21 cellular contexts compared by ENCODE assay signal in genomic region chr12:111789779-111790178, GRCh38. TPM values are rescaled to one million over a fixed set of nuclear protein-coding genes. Genes with fewer than 3 reads are reported as not detected.
DNase-seq lines count a peak whose midpoint lies in the region; ATAC-seq, FAIRE-seq and TF ChIP-seq lines count a peak whose summit lies in the region.
"Had no signal": no experiment of that assay in that cellular context is flagged by ENCODE, and none has a peak within 500 bp of the region (broad histone marks: within the 10 kb centered on the region; RNA-seq: fewer than 3 reads in every experiment).

No MANE protein-coding gene starts in this region.

- no TSS peak for BruUV-seq in HepG2 (replicated peaks; lab: Mats Ljungman, UMichigan)

- TF ChIP-seq POLR2A in HepG2 (IDR thresholded peaks at IDR 0.05; ENCODE audit: insufficient read depth in 1 of 2, low read depth in 2 of 2, low read length in 2 of 2) (no peak), right lobe of liver (IDR thresholded peaks at IDR 0.05) (no peak), adrenal gland (IDR thresholded peaks at IDR 0.05) (no peak)

- H3K9ac ChIP-seq in HepG2 (ENCODE audit: insufficient read depth, low read depth, low read length): no peak overlapping the region

- WGBS in HepG2 (ENCODE audit: low lambda C conversion rate): 100% methylated on average over 11 of the region's 11 CpGs
- 61% methylated on average over 4 of the region's 11 CpGs for WGBS in right lobe of liver (ENCODE audit: insufficient coverage, low coverage, low lambda C conversion rate, missing lambda C conversion rate)
- WGBS in adrenal gland, 4 donors: 83 to 93% (median 87%) methylated on average over 10 to 11 of the region's 11 CpGs
- WGBS in small intestine, 3 donors: 68 to 82% (median 72%) methylated on average over 11 of the region's 11 CpGs

- H3K4me3 ChIP-seq in HepG2 (replicated peaks in 1 of 3; ENCODE audit: insufficient read depth in 1 of 3, low read depth in 2 of 3, low read length in 3 of 3) (no peak overlapping the region), right lobe of liver (no peak overlapping the region), adrenal gland (no peak overlapping the region), small intestine (ENCODE audit: low read depth in 1 of 2, low read length in 2 of 2) (no peak overlapping the region)
- H3K4me3 ChIP-seq: GM12878 had no signal

- in situ Hi-C loops in HepG2 (cut with HindIII; ENCODE audit: extremely low pct_ligation_motif_present, low pct_unique_long_range_greater_than_20kb): loop anchor here (5.0 kb wide), 1 partner anchor 32 kb away; no protein-coding TSS in a partner anchor

- H3K9me3 ChIP-seq in HepG2 (ENCODE audit: low read length): no peaks in the 10 kb centered on the region
- H3K9me3 ChIP-seq in right lobe of liver: no peaks in the 10 kb centered on the region
- no peaks in the 10 kb centered on the region for H3K9me3 ChIP-seq in adrenal gland (replicated peaks in 1 of 3)
- H3K9me3 ChIP-seq in small intestine (ENCODE audit: control insufficient read depth, low read depth): no peaks in the 10 kb centered on the region
- H3K9me3 ChIP-seq: BE2C had no signal

- no peak for TF ChIP-seq CTCF in HepG2 (CRISPR knock-in tag; IDR thresholded peaks at IDR 0.05)
- no peak for TF ChIP-seq CTCF in right lobe of liver (IDR thresholded peaks at IDR 0.05)
- TF ChIP-seq CTCF in adrenal gland (IDR thresholded peaks at IDR 0.05): no peak

- POLR2A ChIA-PET in HepG2 (lab: Yijun Ruan, JAX): interaction anchor here (3.5 kb wide), 1 partner anchor 22 kb away, joined by 17 read pairs; the partner anchor contains the start of gene ALDH2

- ATAC-seq in HepG2: no peak
- ATAC-seq in right lobe of liver: no peak
- ATAC-seq in GM18870 (IDR thresholded peaks at IDR 0.05; ENCODE audit: unreplicated experiment): no peak
- ATAC-seq: GM12878 had no signal

- peaks cover 36% of the 10 kb centered on the region for H3K4me1 ChIP-seq in HepG2 (ENCODE audit: insufficient read depth, low read length)
- H3K4me1 ChIP-seq in right lobe of liver: peaks cover 0 to 72% (median 32%) of the 10 kb centered on the region in 4 donors
- H3K4me1 ChIP-seq in adrenal gland (replicated peaks in 1 of 2): peaks cover 29 to 36% of the 10 kb centered on the region in 2 donors
- H3K4me1 ChIP-seq in small intestine (ENCODE audit: control insufficient read depth in 2 of 2, insufficient read depth in 1 of 2, low read depth in 1 of 2, low read length in 1 of 2): peaks cover 0 to 1% of the 10 kb centered on the region in 2 donors
- H3K4me1 ChIP-seq: BE2C had no signal

- H3K36me3 ChIP-seq in HepG2 (replicated peaks in 1 of 2; ENCODE audit: control insufficient read depth in 1 of 2, insufficient read depth in 2 of 2, low read length in 2 of 2): peaks cover 32 to 66% of the 10 kb centered on the region in 2 experiments
- H3K36me3 ChIP-seq in right lobe of liver: peaks cover 5 to 69% (median 36%) of the 10 kb centered on the region in 4 donors
- H3K36me3 ChIP-seq in adrenal gland (replicated peaks in 1 of 2): peaks cover 0 to 72% of the 10 kb centered on the region in 2 donors
- H3K36me3 ChIP-seq in small intestine (ENCODE audit: control insufficient read depth in 2 of 2, insufficient read depth in 2 of 2, low read length in 2 of 2): peaks cover 10 to 17% of the 10 kb centered on the region in 2 donors

- FAIRE-seq in HepG2 (lab: Jason Lieb, UNC) (no peak), small intestine (lab: Jason Lieb, UNC) (no peak)
- FAIRE-seq: A204.1, GM12878, GM19239, H1 had no signal

- intact Hi-C loops in HepG2 (cut with micrococcal nuclease; ENCODE audit: unreplicated experiment) (no loop called here), right lobe of liver (cut with DNase I) (no loop called here), adrenal gland (cut with DNase I) (loop anchor here in 1 of 2 donors (2.0 kb wide), 1 partner anchor 37 kb away; no protein-coding TSS in a partner anchor)

- no peak for DNase-seq in HepG2 (ENCODE audit: low spot score)
- DNase-seq in right lobe of liver: no peak
- no peak for DNase-seq in adrenal gland
- DNase-seq in small intestine: peak; percentile 40
- no peak for DNase-seq in caudate nucleus (lab: John Stamatoyannopoulos, UW)
- DNase-seq: ACHN; BE2C; C1 segment of cervical spinal cord; CD4-positive, CD25-positive, alpha-beta regulatory T cell; CD8-positive, alpha-beta memory T cell; COR-L47; DMS 273 treated with DMSO at 0.1 percent for 48 hours; DMS53; DND-41; EL; H9 had no signal

- H3K27me3 ChIP-seq in HepG2 (ENCODE audit: control insufficient read depth in 1 of 2, insufficient read depth in 2 of 2, low read length in 2 of 2) (no peaks in the 10 kb centered on the region), right lobe of liver (no peaks in the 10 kb centered on the region), adrenal gland (no peaks in the 10 kb centered on the region), small intestine (ENCODE audit: control insufficient read depth in 2 of 2, insufficient read depth in 2 of 2, low read length in 2 of 2) (no peaks in the 10 kb centered on the region)
- H3K27me3 ChIP-seq: BE2C had no signal

- no peak for TF ChIP-seq EP300 in HepG2 (IDR thresholded peaks at IDR 0.05; ENCODE audit: low read depth in 2 of 2, low read length in 2 of 2)
- no peak for TF ChIP-seq EP300 in HepG2 (CRISPR knock-in tag; IDR thresholded peaks at IDR 0.05; ENCODE audit: borderline replicate concordance)

- CTCF ChIA-PET in HepG2 (lab: Yijun Ruan, JAX; ENCODE audit: low intra/inter-chr PET ratio, low total read pairs): interaction anchor here (4.0 kb wide), 1 partner anchor 35 kb away, joined by 43 read pairs; no protein-coding TSS in a partner anchor

- no peaks in the 10 kb centered on the region for H4K20me1 ChIP-seq in HepG2 (ENCODE audit: insufficient read depth, low read length)

- H3K27ac ChIP-seq in HepG2 (ENCODE audit: extremely low read length, insufficient read depth, low read length) (no peak overlapping the region), right lobe of liver (peak overlapping the region in 1 of 3 donors; percentile 85), adrenal gland (peak overlapping the region in 3 of 5 donors; percentile 36 to 98 (median 92)), small intestine (ENCODE audit: low read depth in 1 of 2, low read length in 1 of 2) (no peak overlapping the region), caudate nucleus (ENCODE audit: low read depth, low read length) (no peak overlapping the region)

- H3K4me2 ChIP-seq in HepG2 (ENCODE audit: low read depth, low read length): no peak overlapping the region

- TF ChIP-seq RAD21 in HepG2 (CRISPR knock-in tag; IDR thresholded peaks at IDR 0.05): no peak

- H3K79me2 ChIP-seq in HepG2 (ENCODE audit: insufficient read depth, low read length): no peaks in the 10 kb centered on the region

- no peak overlapping the region for H2AFZ ChIP-seq in HepG2 (ENCODE audit: low read length)

RNA-seq across cellular contexts. Expression of gene ALDH2, which starts 23.0 kb away (rescaled TPM):
- total RNA-seq in HepG2 (2016; rRNA removed; fragmentation: Illumina TruSeq; extraction: Trizol): 72.8 and 103 TPM in 2 replicates
- 8.4 and 10.0 TPM in 2 replicates for total RNA-seq in HepG2 (2016; cell fraction: cytosol; rRNA removed; fragmentation: Illumina TruSeq; extraction: Trizol; ENCODE audit: low read depth)
- 66.6 and 111 TPM in 2 replicates for total RNA-seq in HepG2 (2016; cell fraction: insoluble cytoplasmic fraction; rRNA removed; fragmentation: Illumina TruSeq; extraction: Trizol)
- total RNA-seq in HepG2 (2016; cell fraction: membrane; rRNA removed; fragmentation: Illumina TruSeq; extraction: Trizol): 21.1 and 23.4 TPM in 2 replicates
- 30.1 and 34.3 TPM in 2 replicates for total RNA-seq in HepG2 (2016; cell fraction: nucleus; rRNA removed; fragmentation: Illumina TruSeq; extraction: Trizol)
- 67.8 and 78.8 TPM in 2 replicates for polyA plus RNA-seq in HepG2 (2011; rRNA removed)
- 60.0 and 72.7 TPM in 2 replicates for polyA plus RNA-seq in HepG2 (2011; cell fraction: cytosol; rRNA removed)
- polyA plus RNA-seq in HepG2 (2011; cell fraction: nucleus; rRNA removed): 56.8 and 58.9 TPM in 2 replicates
- 46.9 and 67.0 TPM in 2 replicates for polyA plus RNA-seq in HepG2 (2012)
- polyA plus RNA-seq in HepG2 (2016; cell fraction: cytosol; fragmentation: Illumina TruSeq; extraction: Trizol; ENCODE audit: low read depth): 21.3 and 21.9 TPM in 2 replicates
- polyA plus RNA-seq in HepG2 (2016; cell fraction: insoluble cytoplasmic fraction; fragmentation: Illumina TruSeq; extraction: Trizol; ENCODE audit: low read depth): 133 and 139 TPM in 2 replicates
- 31.6 and 34.9 TPM in 2 replicates for polyA plus RNA-seq in HepG2 (2016; cell fraction: membrane; fragmentation: Illumina TruSeq; extraction: Trizol; ENCODE audit: low read depth)
- polyA plus RNA-seq in HepG2 (2016; cell fraction: nucleus; fragmentation: Illumina TruSeq; extraction: Trizol; ENCODE audit: insufficient read depth, low read depth): 105 and 114 TPM in 2 replicates
- 3.8 and 84.5 TPM in 2 replicates for polyA minus RNA-seq in HepG2 (2011; rRNA and poly(A)+ RNA removed; ENCODE audit: low replicate concordance)
- 39.2 and 47.6 TPM in 2 replicates for polyA minus RNA-seq in HepG2 (2011; cell fraction: cytosol; rRNA and poly(A)+ RNA removed)
- 13.9 and 14.5 TPM in 2 replicates for polyA minus RNA-seq in HepG2 (2011; cell fraction: nucleus; rRNA and poly(A)+ RNA removed)
- total RNA-seq in right lobe of liver: 1,000 to 10,000 TPM in 2 of 6 experiments, 100 to 1,000 TPM in 4; 287 to 1,060 (median 749) TPM
- total RNA-seq in adrenal gland: 100 to 1,000 TPM; 302 to 536 (median 428) TPM
- polyA plus RNA-seq in adrenal gland: 100 to 1,000 TPM in 2 of 3 donors, 10 to 100 TPM in 1; 52.2 to 263 (median 138) TPM
- 100 to 1,000 TPM; 173 to 237 (median 197) TPM for polyA plus RNA-seq in small intestine

RNA-seq across cellular contexts. Expression of gene MAPKAPK5, which starts 52.2 kb away (rescaled TPM):
- total RNA-seq in HepG2 (2016; rRNA removed; fragmentation: Illumina TruSeq; extraction: Trizol) (47.5 and 58.2 TPM in 2 replicates), right lobe of liver (10 to 100 TPM; 18.0 to 28.1 (median 19.9) TPM), adrenal gland (10 to 100 TPM; 33.9 to 62.1 (median 47.2) TPM)
- total RNA-seq in HepG2 (2016; cell fraction: cytosol; rRNA removed; fragmentation: Illumina TruSeq; extraction: Trizol; ENCODE audit: low read depth): 39.2 and 39.5 TPM in 2 replicates
- 47.8 and 57.4 TPM in 2 replicates for total RNA-seq in HepG2 (2016; cell fraction: insoluble cytoplasmic fraction; rRNA removed; fragmentation: Illumina TruSeq; extraction: Trizol)
- total RNA-seq in HepG2 (2016; cell fraction: membrane; rRNA removed; fragmentation: Illumina TruSeq; extraction: Trizol): 77.5 and 77.8 TPM in 2 replicates
- 54.2 and 63.6 TPM in 2 replicates for total RNA-seq in HepG2 (2016; cell fraction: nucleus; rRNA removed; fragmentation: Illumina TruSeq; extraction: Trizol)
- polyA plus RNA-seq in HepG2 (2011; rRNA removed) (36.7 and 43.2 TPM in 2 replicates), adrenal gland (10 to 100 TPM; 13.8 to 46.2 (median 14.0) TPM), small intestine (10 to 100 TPM; 28.4 to 50.5 (median 33.2) TPM)
- 32.6 TPM in 2 replicates for polyA plus RNA-seq in HepG2 (2011; cell fraction: cytosol; rRNA removed)
- 51.8 and 52.3 TPM in 2 replicates for polyA plus RNA-seq in HepG2 (2011; cell fraction: nucleus; rRNA removed)
- polyA plus RNA-seq in HepG2 (2012): 27.7 and 31.8 TPM in 2 replicates
- 34.7 and 39.7 TPM in 2 replicates for polyA plus RNA-seq in HepG2 (2016; cell fraction: cytosol; fragmentation: Illumina TruSeq; extraction: Trizol; ENCODE audit: low read depth)
- polyA plus RNA-seq in HepG2 (2016; cell fraction: insoluble cytoplasmic fraction; fragmentation: Illumina TruSeq; extraction: Trizol; ENCODE audit: low read depth): 46.1 and 53.0 TPM in 2 replicates
- polyA plus RNA-seq in HepG2 (2016; cell fraction: membrane; fragmentation: Illumina TruSeq; extraction: Trizol; ENCODE audit: low read depth): 54.7 and 59.5 TPM in 2 replicates
- polyA plus RNA-seq in HepG2 (2016; cell fraction: nucleus; fragmentation: Illumina TruSeq; extraction: Trizol; ENCODE audit: insufficient read depth, low read depth): 84.3 and 88.6 TPM in 2 replicates
- polyA minus RNA-seq in HepG2 (2011; rRNA and poly(A)+ RNA removed; ENCODE audit: low replicate concordance): 27.6 and 41.1 TPM in 2 replicates
- 11.3 and 19.1 TPM in 2 replicates for polyA minus RNA-seq in HepG2 (2011; cell fraction: cytosol; rRNA and poly(A)+ RNA removed)
- polyA minus RNA-seq in HepG2 (2011; cell fraction: nucleus; rRNA and poly(A)+ RNA removed): 51.0 and 69.4 TPM in 2 replicates

Comparison
In these comparisons a context has a peak if more than half of its experiments do, and no peak if none do; other contexts are left out.
1. H3K27ac ChIP-seq: peak in adrenal gland (3 of 5); none in HepG2 (single experiment), small intestine (0 of 2) and caudate nucleus (single experiment).